Comparison of ENCODE assay signal across 15 cellular contexts in the genomic region with DNA sequence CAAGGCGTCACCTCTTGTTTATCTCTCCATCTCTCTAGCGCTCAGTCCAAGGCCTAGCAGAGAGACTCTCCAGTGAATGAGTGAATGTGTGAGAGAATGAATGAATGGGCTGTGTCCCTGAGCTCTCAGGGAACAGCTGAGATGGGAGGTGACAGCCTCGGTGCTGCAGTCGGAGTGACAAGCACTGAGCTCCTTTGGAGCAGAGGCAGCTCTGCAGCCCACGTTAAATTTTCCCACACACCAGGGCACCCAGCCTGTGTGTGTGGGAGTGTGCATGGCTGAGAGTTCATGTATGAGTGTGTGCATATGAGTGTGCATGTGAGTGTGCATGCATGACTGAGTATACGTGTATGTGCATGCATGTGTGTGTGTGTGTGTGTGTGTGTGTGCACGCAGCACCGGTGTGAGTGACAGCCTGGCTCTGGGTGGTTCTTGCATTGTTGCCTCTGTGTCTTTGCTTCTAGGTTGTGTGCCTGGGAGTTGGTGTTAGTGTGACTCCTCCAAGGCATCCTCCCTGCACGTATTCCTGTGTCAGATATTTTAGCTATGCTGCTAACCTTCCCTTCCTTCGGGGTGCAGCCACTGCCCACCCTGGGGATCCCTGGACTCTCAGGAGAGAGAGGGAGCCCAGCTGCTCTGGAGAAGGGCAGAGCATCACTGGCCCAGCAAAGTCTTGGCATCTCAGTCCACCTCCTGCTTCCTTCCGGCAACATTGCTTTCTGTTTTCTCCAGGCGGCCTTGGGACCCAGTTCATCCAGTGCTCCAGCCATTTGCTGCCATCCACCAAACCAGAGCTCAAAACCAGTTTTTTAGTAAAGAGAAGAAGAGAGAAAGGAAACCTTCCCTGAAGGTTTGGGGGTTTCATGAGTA.
DNase-seq lines count a peak whose midpoint lies in the region; ATAC-seq and TF ChIP-seq lines count a peak whose summit lies in the region.
"Had no signal": no experiment of that assay in that cellular context is flagged by ENCODE, and none has a peak within 500 bp of the region (broad histone marks: within the 10 kb centered on the region; RNA-seq: fewer than 3 reads in every experiment).

No MANE protein-coding gene starts in this region.

- H3K9ac ChIP-seq in neuronal stem cell (ENCODE audit: low read depth, low read length, poor library complexity), result peak overlapping the region; percentile 78
- H3K9ac ChIP-seq: GM23248 had no signal

- no peak overlapping the region for H2BK12ac ChIP-seq in neuronal stem cell (ENCODE audit: low read length)

- H4K91ac ChIP-seq in neuronal stem cell (ENCODE audit: low read depth, low read length, poor library complexity), result no peak overlapping the region

- no peak overlapping the region for H2BK120ac ChIP-seq in neuronal stem cell (ENCODE audit: low read depth, low read length)

- intact Hi-C loops in Right ventricle myocardium inferior (cut with DNase I), result no loop called here
- intact Hi-C loops in left cardiac atrium (cut with DNase I), result no loop called here

- no peak overlapping the region for H2BK5ac ChIP-seq in neuronal stem cell (ENCODE audit: low read length)

- no peaks in the 10 kb centered on the region for H3K9me3 Mint-ChIP-seq in WTC11
- H3K9me3 Mint-ChIP-seq: CD4-positive, alpha-beta T cell had no signal

- peaks cover 0 to 1% of the 10 kb centered on the region in 2 donors for H3K9me3 ChIP-seq in neuronal stem cell (replicated peaks in 1 of 2; ENCODE audit: control insufficient read depth in 2 of 2, insufficient read depth in 1 of 2, low read depth in 1 of 2, low read length in 2 of 2)

- no peak for TF ChIP-seq CTCF in WTC11 (IDR thresholded peaks at IDR 0.05)
- no peak for TF ChIP-seq CTCF in foreskin fibroblast (IDR thresholded peaks at IDR 0.05; ENCODE audit: low read depth, low read length)

- no peak overlapping the region for H2BK15ac ChIP-seq in neuronal stem cell (ENCODE audit: low read length)

- H2AK5ac ChIP-seq in neuronal stem cell (ENCODE audit: low read depth, low read length), result no peak overlapping the region

- no peak overlapping the region for H3K14ac ChIP-seq in neuronal stem cell (ENCODE audit: low read length)

- ATAC-seq in Right ventricle myocardium inferior, result no peak
- no peak for ATAC-seq in left cardiac atrium
- ATAC-seq in WTC11, result no peak
- no peak for ATAC-seq in GM19023 (IDR thresholded peaks at IDR 0.05; ENCODE audit: unreplicated experiment)

- no peak overlapping the region for H3K4me2 ChIP-seq in neuronal stem cell (ENCODE audit: insufficient read depth, low read length, poor library complexity, severe bottlenecking)

- no peaks in the 10 kb centered on the region; the same call in 1 of the 2 replicates for H3K27me3 Mint-ChIP-seq in WTC11 (ENCODE audit: low read depth)

- no peak overlapping the region for H3K4me3 Mint-ChIP-seq in WTC11
- H3K4me3 Mint-ChIP-seq: B cell; CD4-positive, alpha-beta T cell had no signal

- no peaks in the 10 kb centered on the region for H3K36me3 ChIP-seq in neuronal stem cell (replicated peaks in 1 of 2; ENCODE audit: control insufficient read depth in 2 of 2, insufficient read depth in 2 of 2, low read length in 2 of 2)

- WGBS in neuronal stem cell (ENCODE audit: extremely low coverage in 2 of 2, insufficient read length in 2 of 2, insufficient replicate concordance in 1 of 2), 2 donors, result no CpG with 5 or more reads among the region's 12 CpGs

- H2AFZ ChIP-seq in neuronal stem cell (ENCODE audit: low read length), result no peak overlapping the region
- H2AFZ ChIP-seq: GM23248 had no signal

- H3K18ac ChIP-seq in neuronal stem cell (ENCODE audit: low read length), result no peak overlapping the region

- H3K4me1 Mint-ChIP-seq in WTC11, result peaks cover 9% of the 10 kb centered on the region; the same call in 1 of the 2 replicates
- H3K4me1 Mint-ChIP-seq: B cell had no signal

- H3K27ac ChIP-seq in cingulate gyrus (ENCODE audit: low read depth, low read length) (peak overlapping the region; percentile 39), neuronal stem cell (replicated peaks; ENCODE audit: low read length) (no peak overlapping the region)
- H3K27ac ChIP-seq: 22Rv1, GM23248, HL-60 had no signal

- H3K27me3 ChIP-seq in neuronal stem cell (ENCODE audit: control insufficient read depth in 3 of 3, insufficient read depth in 3 of 3, low read depth in 1 of 3, low read length in 3 of 3), result peaks cover 0 to 47% (median 0%) of the 10 kb centered on the region in 3 experiments

- H3K36me3 Mint-ChIP-seq in WTC11, result no peaks in the 10 kb centered on the region

- CTCF ChIA-PET in WTC11 (lab: Charles Lee), result interaction anchor here (1.1 to 1.3 kb wide), 2 partner anchors 42 to 173 kb away, joined by 3 to 8 read pairs; no protein-coding TSS in a partner anchor

- POLR2A ChIA-PET in WTC11 (lab: Charles Lee), result no interaction called here

- no peak overlapping the region for H3K4ac ChIP-seq in neuronal stem cell (ENCODE audit: low read length)

- H3K79me1 ChIP-seq in neuronal stem cell (ENCODE audit: low read depth, low read length), result no peaks in the 10 kb centered on the region

- H3K23ac ChIP-seq in neuronal stem cell (ENCODE audit: low read depth, low read length, poor library complexity), result no peak overlapping the region

- no peak overlapping the region for H4K8ac ChIP-seq in neuronal stem cell (ENCODE audit: low read depth, low read length)

- H3K27ac Mint-ChIP-seq in WTC11, result 0 out of 2 replicates have a peak overlapping the region, but pooled peaks have one; percentile 15
- H3K27ac Mint-ChIP-seq: B cell; CD4-positive, alpha-beta T cell had no signal

- H3K4me1 ChIP-seq in neuronal stem cell (ENCODE audit: control insufficient read depth in 2 of 2, insufficient read depth in 1 of 2, low read depth in 1 of 2, low read length in 2 of 2), result peaks cover 0 to 12% of the 10 kb centered on the region in 2 donors

- no peak overlapping the region for H3K4me3 ChIP-seq in neuronal stem cell (ENCODE audit: low read length in 2 of 2)
- no peak overlapping the region for H3K4me3 ChIP-seq in foreskin fibroblast (ENCODE audit: low read depth in 1 of 2, low read length in 2 of 2)
- H3K4me3 ChIP-seq: GM12878, GM23248 had no signal

- peak; percentile 17 for DNase-seq in Right ventricle myocardium inferior (ENCODE audit: missing footprints)
- no peak for DNase-seq in left cardiac atrium
- no peak for DNase-seq in WTC11 (ENCODE audit: low spot score)
- DNase-seq in neuronal stem cell (ENCODE audit: low spot score), result no peak
- no peak for DNase-seq in occipital lobe (lab: John Stamatoyannopoulos, UW)
- DNase-seq in foreskin fibroblast, result no peak
- DNase-seq: CD4-positive, alpha-beta T cell; DMS 273 treated with DMSO at 0.1 percent for 48 hours had no signal

TF ChIP-seq in WTC11, 78 proteins besides CTCF, POLR2A, EP300 and RAD21:
- TF ChIP-seq ZNF219 (CRISPR knock-in tag; IDR thresholded peaks at IDR 0.05; ENCODE audit: borderline replicate concordance) (no peak), NR1H2 (CRISPR knock-in tag; IDR thresholded peaks at IDR 0.05) (no peak), ZNF396 (CRISPR knock-in tag; IDR thresholded peaks at IDR 0.05; ENCODE audit: borderline replicate concordance) (no peak), SMAD4 (CRISPR knock-in tag; IDR thresholded peaks at IDR 0.05) (no peak), ZMAT4 (CRISPR knock-in tag; IDR thresholded peaks at IDR 0.05) (no peak), PRRX2 (CRISPR knock-in tag; IDR thresholded peaks at IDR 0.05) (no peak), MLX (CRISPR knock-in tag; IDR thresholded peaks at IDR 0.05) (no peak), CDX4 (CRISPR knock-in tag; IDR thresholded peaks at IDR 0.05; ENCODE audit: borderline replicate concordance) (no peak), CBFB (CRISPR knock-in tag; IDR thresholded peaks at IDR 0.05; ENCODE audit: low read depth) (no peak)
- TF ChIP-seq, protein P1, sequence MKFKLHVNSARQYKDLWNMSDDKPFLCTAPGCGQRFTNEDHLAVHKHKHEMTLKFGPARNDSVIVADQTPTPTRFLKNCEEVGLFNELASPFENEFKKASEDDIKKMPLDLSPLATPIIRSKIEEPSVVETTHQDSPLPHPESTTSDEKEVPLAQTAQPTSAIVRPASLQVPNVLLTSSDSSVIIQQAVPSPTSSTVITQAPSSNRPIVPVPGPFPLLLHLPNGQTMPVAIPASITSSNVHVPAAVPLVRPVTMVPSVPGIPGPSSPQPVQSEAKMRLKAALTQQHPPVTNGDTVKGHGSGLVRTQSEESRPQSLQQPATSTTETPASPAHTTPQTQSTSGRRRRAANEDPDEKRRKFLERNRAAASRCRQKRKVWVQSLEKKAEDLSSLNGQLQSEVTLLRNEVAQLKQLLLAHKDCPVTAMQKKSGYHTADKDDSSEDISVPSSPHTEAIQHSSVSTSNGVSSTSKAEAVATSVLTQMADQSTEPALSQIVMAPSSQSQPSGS (CRISPR knock-in tag; IDR thresholded peaks at IDR 0.05; ENCODE audit: borderline replicate concordance, low read depth), result no peak
